ENCODE assay signal across 23 cellular contexts in genomic region chr1:36268981-36269380, GRCh38. TPM values are rescaled to one million over a fixed set of nuclear protein-coding genes. Genes with fewer than 3 reads are reported as not detected.
A peak's percentile ranks its signal among the peaks of the same experiment; 100 is the strongest.
DNase-seq lines count a peak whose midpoint lies in the region; ATAC-seq and TF ChIP-seq lines count a peak whose summit lies in the region.
"Had no signal": no experiment of that assay in that cellular context is flagged by ENCODE, and none has a peak within 500 bp of the region (broad histone marks: within the 10 kb centered on the region; RNA-seq: fewer than 3 reads in every experiment).

No MANE protein-coding gene starts in this region.

- CTCF ChIA-PET in Caco-2 (lab: Charles Lee) = interaction anchor here (1.4 to 1.8 kb wide), 2 partner anchors 17 to 119 kb away, joined by 6 to 9 read pairs; partner anchors contain the start of gene TRAPPC3

- H3K9me3 ChIP-seq in Caco-2 = no peaks in the 10 kb centered on the region
- H3K9me3 ChIP-seq in mucosa of descending colon = no peaks in the 10 kb centered on the region

- no peaks in the 10 kb centered on the region for H3K27me3 ChIP-seq in Caco-2 (replicated peaks; ENCODE audit: control insufficient read depth, insufficient read depth, low read length)

- H3K27ac ChIP-seq in 22Rv1 = peak overlapping the region; percentile 98
- H3K27ac ChIP-seq: parathyroid adenoma, WERI-Rb-1 had no signal

- H3K36me3 ChIP-seq in Caco-2 (ENCODE audit: control insufficient read depth, insufficient read depth, low read length) (no peaks in the 10 kb centered on the region; the same call in 1 of the 2 replicates), mucosa of descending colon (ENCODE audit: low read depth) (no peaks in the 10 kb centered on the region)

- peak overlapping the region; percentile 46 for H3K4me3 Mint-ChIP-seq in Caco-2 (ENCODE audit: unreplicated experiment)
- no peak overlapping the region for H3K4me3 Mint-ChIP-seq in central memory CD8-positive, alpha-beta T cell
- H3K4me3 Mint-ChIP-seq: activated CD8-positive, alpha-beta memory T cell treated with anti-CD3 and anti-CD28 coated beads, Interleukin-2, amount 10 ng/mL, durations not matched to agents 7 days and 5 days; mesothelial cell of epicardium; nephron had no signal

- H3K36me3 Mint-ChIP-seq in Caco-2 (ENCODE audit: insufficient read depth, unreplicated experiment) = peaks cover 45% of the 10 kb centered on the region
- H3K36me3 Mint-ChIP-seq in central memory CD8-positive, alpha-beta T cell (ENCODE audit: insufficient read depth) = peaks cover 36% of the 10 kb centered on the region

- no peak for ATAC-seq in central memory CD8-positive, alpha-beta T cell (replicated peaks; ENCODE audit: extremely low read depth, poor library complexity, severe bottlenecking)
- peak; percentile 38 for ATAC-seq in mucosa of descending colon
- ATAC-seq in HG02840 (IDR thresholded peaks at IDR 0.05; ENCODE audit: low FRiP score, unreplicated experiment) = no peak
- ATAC-seq: activated CD8-positive, alpha-beta memory T cell treated with anti-CD3 and anti-CD28 coated beads, Interleukin-2, amount 10 ng/mL, durations not matched to agents 7 days and 5 days had no signal

- no peak overlapping the region for H3K4me3 ChIP-seq in Caco-2 (ENCODE audit: low read depth, low read length)
- no peak overlapping the region for H3K4me3 ChIP-seq in mucosa of descending colon

- peaks cover 5% of the 10 kb centered on the region for H3K4me1 Mint-ChIP-seq in Caco-2 (ENCODE audit: low read depth, unreplicated experiment)
- peaks cover 17% of the 10 kb centered on the region for H3K4me1 Mint-ChIP-seq in central memory CD8-positive, alpha-beta T cell

- TF ChIP-seq CTCF in 22Rv1 (IDR thresholded peaks at IDR 0.05) = no peak
- TF ChIP-seq CTCF in Caco-2 (IDR thresholded peaks at IDR 0.05; ENCODE audit: insufficient read depth in 1 of 2, low read depth in 1 of 2, low read length in 1 of 2, severe bottlenecking in 1 of 2, unreplicated experiment in 1 of 2) = no peak
- TF ChIP-seq CTCF in mucosa of descending colon (IDR thresholded peaks at IDR 0.05) = no peak

- no peaks in the 10 kb centered on the region for H3K27me3 Mint-ChIP-seq in Caco-2 (ENCODE audit: insufficient read depth, unreplicated experiment)
- no peaks in the 10 kb centered on the region for H3K27me3 Mint-ChIP-seq in central memory CD8-positive, alpha-beta T cell
- H3K27me3 Mint-ChIP-seq: activated CD8-positive, alpha-beta memory T cell treated with anti-CD3 and anti-CD28 coated beads, Interleukin-2, amount 10 ng/mL, durations not matched to agents 7 days and 5 days had no signal

- intact Hi-C loops in Caco-2 (cut with micrococcal nuclease; ENCODE audit: unreplicated experiment) = no loop called here
- intact Hi-C loops in mucosa of descending colon (cut with DNase I, micrococcal nuclease) = no loop called here

- peak overlapping the region; percentile 31 for H3K27ac Mint-ChIP-seq in Caco-2 (ENCODE audit: unreplicated experiment)
- H3K27ac Mint-ChIP-seq in central memory CD8-positive, alpha-beta T cell (ENCODE audit: low read depth) = peak overlapping the region; percentile 32
- H3K27ac Mint-ChIP-seq: activated CD8-positive, alpha-beta memory T cell treated with anti-CD3 and anti-CD28 coated beads, Interleukin-2, amount 10 ng/mL, durations not matched to agents 7 days and 5 days; mesothelial cell of epicardium had no signal

- no TSS peak for BruUV-seq in Caco-2 (replicated peaks; lab: Mats Ljungman, UMichigan)

- H3K4me1 ChIP-seq in Caco-2 (peaks cover 16% of the 10 kb centered on the region), mucosa of descending colon (ENCODE audit: low read depth) (peaks cover 12% of the 10 kb centered on the region)

- no peaks in the 10 kb centered on the region for H3K9me3 Mint-ChIP-seq in Caco-2 (ENCODE audit: unreplicated experiment)
- no peaks in the 10 kb centered on the region for H3K9me3 Mint-ChIP-seq in central memory CD8-positive, alpha-beta T cell
- H3K9me3 Mint-ChIP-seq: mesothelial cell of epicardium, nephron had no signal

- POLR2A ChIA-PET in Caco-2 (lab: Charles Lee) = interaction anchor here (0.6 to 1.1 kb wide), 5 partner anchors 13 to 105 kb away, joined by 3 to 11 read pairs (median 4); partner anchors contain the start of gene THRAP3

- DNase-seq in Caco-2 (peak in 1 of 2 experiments; percentile 61), mucosa of descending colon (no peak), putamen (ENCODE audit: low spot score) (no peak), middle frontal gyrus (ENCODE audit: extremely low spot score, low spot score) (no peak)
- no peak for DNase-seq in central memory CD8-positive, alpha-beta T cell (ENCODE audit: low spot score in 2 of 2)
- DNase-seq in NK-92 treated with Interleukin-12 subunit alpha and Interleukin-12 subunit beta, amount 100 ng/mL, for 24 hours (lab: John Stamatoyannopoulos, UW) = no peak
- DNase-seq: activated CD4-positive, alpha-beta T cell treated with anti-CD3 and anti-CD28 coated beads, Interleukin-2, amount 50 U/mL, for 1 hour; activated CD8-positive, alpha-beta memory T cell treated with anti-CD3 and anti-CD28 coated beads, Interleukin-2, amount 10 ng/mL, durations not matched to agents 7 days and 5 days; C1 segment of cervical spinal cord; left ventricle myocardium superior; NCI-H1694; NCI-H524 treated with DMSO at 0.1 percent for 48 hours; SHP77 treated with DMSO at 0.1 percent for 48 hours; stimulated activated CD4-positive, alpha-beta T cell treated with anti-CD3 and anti-CD28 coated beads, Interleukin-12 subunit alpha, Interleukin-12 subunit beta, amount 100 ng/mL, for 4 hours; stimulated activated CD4-positive, alpha-beta T cell treated with anti-CD3 and anti-CD28 coated beads, Interleukin-4, amount 100 ng/mL, for 1 hour; SW 1271; T-helper 9 cell; WERI-Rb-1 had no signal

RNA-seq across cellular contexts. Expression of gene SH3D21, which starts 37.2 kb away (rescaled TPM):
- total RNA-seq in Caco-2 (2022) (12.1 and 12.4 TPM in 2 replicates), mucosa of descending colon (10 to 100 TPM; 12.3 to 18.0 (median 14.2) TPM)

RNA-seq across cellular contexts. Expression of gene THRAP3, which starts 44.7 kb away (rescaled TPM):
- total RNA-seq in Caco-2 (2022) (86.8 and 89.1 TPM in 2 replicates), mucosa of descending colon (100 to 1,000 TPM in 1 of 3 donors, 10 to 100 TPM in 2; 83.0 to 103 (median 85.1) TPM)

RNA-seq across cellular contexts. Expression of gene EVA1B, which starts 54.5 kb away (rescaled TPM):
- 4.1 and 5.5 TPM in 2 replicates for total RNA-seq in Caco-2 (2022)
- 10 to 100 TPM in 1 of 3 donors, 1 to 10 TPM in 2; 1.5 to 17.6 (median 8.2) TPM for total RNA-seq in mucosa of descending colon
